ENCODE assay signal across 24 cellular contexts in the genomic region with DNA sequence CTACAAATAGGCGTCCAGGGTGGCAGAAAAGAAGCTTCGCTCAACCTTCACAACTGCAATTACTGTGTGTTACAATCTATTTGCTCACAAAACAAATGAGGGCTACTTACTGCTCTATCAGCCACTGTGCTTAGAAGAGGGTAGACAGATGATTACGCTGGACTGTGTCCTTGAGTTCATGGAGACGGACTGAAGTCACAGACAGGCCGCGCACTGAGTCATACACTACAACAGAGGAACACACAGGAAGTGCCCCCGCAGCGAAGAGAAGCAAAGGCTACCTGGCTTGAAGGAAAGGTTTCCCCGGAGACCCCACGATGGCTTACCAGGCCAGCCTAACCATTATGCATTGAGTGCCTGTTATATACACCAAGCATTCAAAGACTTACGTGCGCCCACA. TPM values are rescaled to one million over a fixed set of nuclear protein-coding genes. Genes with fewer than 3 reads are reported as not detected.
"Had no signal": no experiment of that assay in that cellular context is flagged by ENCODE, and none has a peak within 500 bp of the region (broad histone marks: within the 10 kb centered on the region; RNA-seq: fewer than 3 reads in every experiment).

No MANE protein-coding gene starts in this region.

- H3K36me3 Mint-ChIP-seq: activated naive CD8-positive, alpha-beta T cell treated with anti-CD3 and anti-CD28 coated beads, Interleukin-2, amount 10 ng/mL, durations not matched to agents 7 days and 5 days had no signal

- H3K4me1 Mint-ChIP-seq: activated CD4-positive, alpha-beta T cell treated with anti-CD3 and anti-CD28 coated beads, Interleukin-2, amount 10 ng/mL, durations not matched to agents 24 days and 14 days; activated naive CD8-positive, alpha-beta T cell treated with anti-CD3 and anti-CD28 coated beads, Interleukin-2, amount 10 ng/mL, durations not matched to agents 7 days and 5 days; activated T-helper 17 cell treated with anti-CD3 and anti-CD28 coated beads, Interleukin-2, amount 50 U/mL, for 72 hours; central memory CD8-positive, alpha-beta T cell had no signal

- H3K9me3 ChIP-seq: left lung, ovary, transverse colon had no signal

- H3K27me3 ChIP-seq: brain microvascular endothelial cell, left lung, ovary, transverse colon had no signal

- H3K4me3 ChIP-seq: coronary artery, left lung, ovary, transverse colon had no signal

- FAIRE-seq: endometrium, kidney had no signal

- H3K27me3 Mint-ChIP-seq: activated CD4-positive, alpha-beta T cell treated with anti-CD3 and anti-CD28 coated beads, Interleukin-2, amount 10 ng/mL, durations not matched to agents 24 days and 14 days; activated CD8-positive, alpha-beta T cell treated with anti-CD3 and anti-CD28 coated beads for 36 hours; activated naive CD8-positive, alpha-beta T cell treated with anti-CD3 and anti-CD28 coated beads, Interleukin-2, amount 10 ng/mL, durations not matched to agents 7 days and 5 days; central memory CD8-positive, alpha-beta T cell had no signal

- H3K36me3 ChIP-seq: left lung, ovary, transverse colon had no signal

- H3K27ac Mint-ChIP-seq: activated CD4-positive, alpha-beta T cell treated with anti-CD3 and anti-CD28 coated beads, Interleukin-2, amount 10 ng/mL, durations not matched to agents 24 days and 14 days; activated CD8-positive, alpha-beta T cell treated with anti-CD3 and anti-CD28 coated beads for 36 hours; activated naive CD8-positive, alpha-beta T cell treated with anti-CD3 and anti-CD28 coated beads, Interleukin-2, amount 10 ng/mL, durations not matched to agents 7 days and 5 days; activated T-helper 17 cell treated with anti-CD3 and anti-CD28 coated beads, Interleukin-2, amount 50 U/mL, for 72 hours had no signal

- DNase-seq: activated CD4-positive, alpha-beta T cell treated with anti-CD3 and anti-CD28 coated beads, Interleukin-2, amount 10 ng/mL, durations not matched to agents 24 days and 14 days; activated CD4-positive, CD25-positive, alpha-beta regulatory T cell; activated CD8-positive, alpha-beta T cell treated with anti-CD3 and anti-CD28 coated beads for 36 hours; activated naive CD4-positive, alpha-beta T cell treated with Interleukin-2 at 50 U/mL for 16 hours; activated naive CD8-positive, alpha-beta T cell treated with anti-CD3 and anti-CD28 coated beads, Interleukin-2, amount 10 ng/mL, durations not matched to agents 7 days and 5 days; activated T-cell treated with anti-CD3 and anti-CD28 coated beads, Interleukin-2, amount 50 U/mL, for 1 hour; brain microvascular endothelial cell; erythroblast; foreskin melanocyte; glutamatergic neuron; kidney; left lung; mammary epithelial cell; ovary; stimulated activated CD4-positive, alpha-beta T cell treated with anti-CD3 and anti-CD28 coated beads, Interleukin-2, amount 100 ng/mL, for 24 hours; stimulated activated naive CD4-positive, alpha-beta T cell treated with Interleukin-2 at 50 U/mL for 16 hours; substantia nigra; SW 1271; transverse colon had no signal

- H3K4me3 Mint-ChIP-seq: activated CD4-positive, alpha-beta T cell treated with anti-CD3 and anti-CD28 coated beads, Interleukin-2, amount 10 ng/mL, durations not matched to agents 24 days and 14 days; activated CD8-positive, alpha-beta T cell treated with anti-CD3 and anti-CD28 coated beads for 36 hours; activated naive CD8-positive, alpha-beta T cell treated with anti-CD3 and anti-CD28 coated beads, Interleukin-2, amount 10 ng/mL, durations not matched to agents 7 days and 5 days; activated T-helper 17 cell treated with anti-CD3 and anti-CD28 coated beads, Interleukin-2, amount 50 U/mL, for 72 hours; central memory CD8-positive, alpha-beta T cell; neural crest cell had no signal

- ATAC-seq: activated CD8-positive, alpha-beta T cell treated with anti-CD3 and anti-CD28 coated beads for 36 hours; activated T-helper 17 cell treated with anti-CD3 and anti-CD28 coated beads, Interleukin-2, amount 50 U/mL, for 72 hours; left lung had no signal

- H3K27ac ChIP-seq: brain microvascular endothelial cell, left lung, ovary, transverse colon had no signal

RNA-seq across cellular contexts. Expression of a gene that starts 25.6 kb away (rescaled TPM):
- total RNA-seq: activated CD8-positive, alpha-beta T cell treated with anti-CD3 and anti-CD28 coated beads for 36 hours; activated naive CD8-positive, alpha-beta T cell treated with anti-CD3 and anti-CD28 coated beads, Interleukin-2, amount 10 ng/mL, durations not matched to agents 7 days and 5 days; activated T-helper 17 cell treated with anti-CD3 and anti-CD28 coated beads, Interleukin-2, amount 50 U/mL, for 72 hours had no signal
